13 cellular contexts compared by ENCODE assay signal in the genomic region with DNA sequence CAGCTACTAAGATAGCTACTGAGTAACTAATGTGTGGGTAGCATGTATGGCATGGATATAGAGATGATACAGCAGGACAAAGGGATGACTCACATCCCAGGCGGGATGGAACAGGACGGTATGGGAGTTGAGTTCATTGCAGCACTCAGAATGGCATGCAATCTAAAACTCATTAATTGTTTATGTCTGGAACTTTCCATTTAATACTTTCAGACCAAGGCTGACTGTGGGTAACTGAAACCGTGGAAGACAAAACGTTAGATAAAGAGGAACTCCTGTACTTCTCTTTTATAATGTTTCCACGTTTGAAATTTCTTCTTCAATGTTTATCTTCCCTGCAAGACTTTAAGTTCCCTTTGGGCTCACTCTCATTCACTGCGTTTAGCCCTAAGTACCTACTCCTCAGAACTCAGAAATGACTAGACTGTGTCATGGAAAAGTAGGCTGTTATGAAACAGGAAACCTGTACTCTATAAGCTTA.
DNase-seq lines count a peak whose midpoint lies in the region; TF ChIP-seq lines count a peak whose summit lies in the region.
"Had no signal": no experiment of that assay in that cellular context is flagged by ENCODE, and none has a peak within 500 bp of the region (broad histone marks: within the 10 kb centered on the region; RNA-seq: fewer than 3 reads in every experiment).

No MANE protein-coding gene starts in this region.

- H3K4me3 ChIP-seq in astrocyte of the spinal cord (ENCODE audit: low read depth, low read length) (no peak overlapping the region), kidney epithelial cell (ENCODE audit: low read depth, low read length) (no peak overlapping the region)
- H3K4me3 ChIP-seq: BLaER1, psoas muscle had no signal

- in situ Hi-C loops in astrocyte of the spinal cord (cut with HindIII; ENCODE audit: low sequenced_read_pairs), result no loop called here

- H3K27me3 ChIP-seq in kidney epithelial cell (ENCODE audit: control insufficient read depth, insufficient read depth, low read length), result no peaks in the 10 kb centered on the region
- H3K27me3 ChIP-seq: BLaER1 had no signal

- DNase-seq in AG20443 (ENCODE audit: low spot score) (peak; percentile 24), LHCN-M2 (ENCODE audit: low read depth) (peak; percentile 71), astrocyte of the spinal cord (ENCODE audit: low read depth, low spot score) (peak; percentile 82), kidney epithelial cell (ENCODE audit: low read depth) (peak; percentile 38), NCI-H748 (lab: John Stamatoyannopoulos, UW; ENCODE audit: unreplicated experiment) (no peak), HuH-7 (ENCODE audit: low spot score) (no peak), activated T-cell treated with anti-CD3 and anti-CD28 coated beads for 4 hours (no peak), NCI-H2029 (lab: John Stamatoyannopoulos, UW) (no peak)
- DNase-seq: activated CD4-positive, alpha-beta T cell treated with anti-CD3 and anti-CD28 coated beads, Interleukin-2, amount 10 ng/mL, durations not matched to agents 24 days and 14 days; activated naive CD4-positive, alpha-beta T cell treated with anti-CD3 and anti-CD28 coated beads, Interleukin-2, amount 10 ng/mL, durations not matched to agents 7 days and 5 days; NCI-H1694; psoas muscle had no signal

- no peaks in the 10 kb centered on the region for H3K36me3 ChIP-seq in kidney epithelial cell (ENCODE audit: control insufficient read depth, insufficient read depth, low read length)
- H3K36me3 ChIP-seq: BLaER1 had no signal

- no peak for TF ChIP-seq CTCF in astrocyte of the spinal cord (IDR thresholded peaks at IDR 0.05; ENCODE audit: low read depth, low read length)
- no peak for TF ChIP-seq CTCF in kidney epithelial cell (IDR thresholded peaks at IDR 0.05; ENCODE audit: insufficient read depth, low read length, poor library complexity, severe bottlenecking)

Comparison
In these comparisons a context has a peak if more than half of its experiments do, and no peak if none do; other contexts are left out.
1. DNase-seq: peak in AG20443 (single experiment), LHCN-M2 (single experiment), astrocyte of the spinal cord (single experiment) and kidney epithelial cell (single experiment); none in NCI-H748 (single experiment), HuH-7 (single experiment), activated T-cell treated with anti-CD3 and anti-CD28 coated beads for 4 hours (single experiment) and NCI-H2029 (single experiment).